In the genomic region with DNA sequence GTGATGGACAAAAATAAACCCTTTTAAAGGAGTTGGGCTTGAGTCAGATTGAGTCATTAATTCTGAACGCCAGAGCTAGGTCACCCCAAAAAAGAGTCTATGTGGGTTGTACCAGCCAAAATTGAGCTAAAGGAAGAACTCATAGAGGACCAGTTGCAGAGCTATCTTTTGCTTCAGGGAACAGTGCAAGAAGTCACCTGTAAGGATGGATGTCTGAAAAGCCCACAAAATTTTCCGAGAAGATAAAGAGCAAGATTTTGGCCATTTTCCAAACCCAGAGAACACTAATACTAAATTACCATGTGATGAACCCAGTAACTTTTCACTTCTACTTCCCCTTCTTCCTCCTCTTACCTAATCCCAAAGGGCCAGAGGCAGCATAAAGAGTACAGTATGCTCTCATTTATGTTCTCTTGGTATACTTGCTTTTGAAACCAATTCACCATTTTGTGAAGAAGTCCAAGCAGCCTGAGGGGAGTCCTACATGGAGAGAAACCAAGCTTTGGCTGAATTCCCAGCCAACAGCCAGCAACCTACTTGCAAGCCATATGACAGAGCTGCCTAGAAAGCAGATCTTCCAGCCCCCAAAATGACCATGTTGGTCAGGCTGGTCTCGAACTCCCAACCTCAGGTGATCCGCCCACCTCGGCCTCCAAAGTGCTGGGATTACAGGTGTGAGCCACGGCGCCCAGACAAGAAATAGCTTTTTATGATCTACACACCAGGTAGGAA, we compare ENCODE assay signal across 13 cellular contexts.
DNase-seq lines count a peak whose midpoint lies in the region; ATAC-seq lines count a peak whose summit lies in the region.
"Had no signal": no experiment of that assay in that cellular context is flagged by ENCODE, and none has a peak within 500 bp of the region (broad histone marks: within the 10 kb centered on the region; RNA-seq: fewer than 3 reads in every experiment).

No MANE protein-coding gene starts in this region.

- no peak overlapping the region for H3K27ac ChIP-seq in caudate nucleus (ENCODE audit: low read depth, low read length)
- H3K27ac ChIP-seq: esophagus squamous epithelium had no signal

- no peaks in the 10 kb centered on the region for H3K9me3 Mint-ChIP-seq in activated CD4-positive, alpha-beta T cell treated with anti-CD3 and anti-CD28 coated beads, Interleukin-2, amount 10 ng/mL, durations not matched to agents 7 days and 5 days

- ATAC-seq in GM18511 (IDR thresholded peaks at IDR 0.05; ENCODE audit: unreplicated experiment): peak; percentile 72
- peak; percentile 63 for ATAC-seq in GM21576 (IDR thresholded peaks at IDR 0.05; ENCODE audit: unreplicated experiment)
- ATAC-seq in HG03135 (IDR thresholded peaks at IDR 0.05; ENCODE audit: unreplicated experiment): peak; percentile 48
- ATAC-seq in activated CD4-positive, CD25-positive, alpha-beta regulatory T cell treated with anti-CD3 and anti-CD28 coated beads, Interleukin-2, amount 50 U/mL, for 24 hours: no peak

- H3K27me3 Mint-ChIP-seq in activated CD4-positive, alpha-beta T cell treated with anti-CD3 and anti-CD28 coated beads, Interleukin-2, amount 10 ng/mL, durations not matched to agents 7 days and 5 days: no peaks in the 10 kb centered on the region
- H3K27me3 Mint-ChIP-seq: activated naive CD8-positive, alpha-beta T cell; B cell had no signal

- no peak overlapping the region for H3K27ac Mint-ChIP-seq in activated CD4-positive, alpha-beta T cell treated with anti-CD3 and anti-CD28 coated beads, Interleukin-2, amount 10 ng/mL, durations not matched to agents 7 days and 5 days
- H3K27ac Mint-ChIP-seq: activated naive CD8-positive, alpha-beta T cell; B cell had no signal

- H3K4me3 Mint-ChIP-seq in activated CD4-positive, alpha-beta T cell treated with anti-CD3 and anti-CD28 coated beads, Interleukin-2, amount 10 ng/mL, durations not matched to agents 7 days and 5 days: no peak overlapping the region
- H3K4me3 Mint-ChIP-seq: activated naive CD8-positive, alpha-beta T cell; B cell had no signal

- DNase-seq in SIG-M5 (lab: John Stamatoyannopoulos, UW) (peak; percentile 26), activated T-cell treated with anti-CD3 and anti-CD28 coated beads for 4 hours (no peak), caudate nucleus (lab: John Stamatoyannopoulos, UW) (no peak)
- no peak for DNase-seq in activated CD4-positive, alpha-beta T cell treated with anti-CD3 and anti-CD28 coated beads, Interleukin-2, amount 10 ng/mL, durations not matched to agents 7 days and 5 days
- DNase-seq: EL, esophagus squamous epithelium, NCI-H1930 had no signal

- POLR2A ChIA-PET in activated CD4-positive, alpha-beta T cell treated with anti-CD3 and anti-CD28 coated beads, Interleukin-2, amount 10 ng/mL, durations not matched to agents 7 days and 5 days (lab: Charles Lee): no interaction called here

- no peaks in the 10 kb centered on the region for H3K4me1 Mint-ChIP-seq in activated CD4-positive, alpha-beta T cell treated with anti-CD3 and anti-CD28 coated beads, Interleukin-2, amount 10 ng/mL, durations not matched to agents 7 days and 5 days
- H3K4me1 Mint-ChIP-seq: B cell had no signal

- no peaks in the 10 kb centered on the region for H3K36me3 Mint-ChIP-seq in activated CD4-positive, alpha-beta T cell treated with anti-CD3 and anti-CD28 coated beads, Interleukin-2, amount 10 ng/mL, durations not matched to agents 7 days and 5 days (ENCODE audit: low read depth)
- H3K36me3 Mint-ChIP-seq: activated naive CD8-positive, alpha-beta T cell had no signal

- CTCF ChIA-PET in activated CD4-positive, alpha-beta T cell treated with anti-CD3 and anti-CD28 coated beads, Interleukin-2, amount 10 ng/mL, durations not matched to agents 7 days and 5 days (lab: Charles Lee): no interaction called here

Comparison
In these comparisons a context has a peak if more than half of its experiments do, and no peak if none do; other contexts are left out.
1. ATAC-seq: peak in GM18511 (single experiment), GM21576 (single experiment) and HG03135 (single experiment); none in activated CD4-positive, CD25-positive, alpha-beta regulatory T cell treated with anti-CD3 and anti-CD28 coated beads, Interleukin-2, amount 50 U/mL, for 24 hours (0 of 2).